ENCODE assay signal across 9 cellular contexts in genomic region chr1:64042331-64043100, GRCh38.
A peak's percentile ranks its signal among the peaks of the same experiment; 100 is the strongest.
DNase-seq lines count a peak whose midpoint lies in the region; ATAC-seq, FAIRE-seq and TF ChIP-seq lines count a peak whose summit lies in the region.
"Had no signal": no experiment of that assay in that cellular context is flagged by ENCODE, and none has a peak within 500 bp of the region (broad histone marks: within the 10 kb centered on the region; RNA-seq: fewer than 3 reads in every experiment).

No MANE protein-coding gene starts in this region.

- no peak for FAIRE-seq in K562 (lab: Jason Lieb, UNC)
- FAIRE-seq in kidney (lab: Jason Lieb, UNC), result no peak

- intact Hi-C loops in K562 (cut with micrococcal nuclease), result no loop called here
- intact Hi-C loops in stomach (cut with DNase I; ENCODE audit: low total_unique reads), result no loop called here
- intact Hi-C loops in kidney (cut with DNase I), result no loop called here

- peaks cover 6% of the 10 kb centered on the region for H3K27me3 Mint-ChIP-seq in activated T-cell treated with anti-CD3 and anti-CD28 coated beads, Interleukin-2, amount 50 U/mL, for 24 hours

- no peak overlapping the region for H3K4me3 ChIP-seq in HEK293 (ENCODE audit: low read depth, low read length)
- no peak overlapping the region for H3K4me3 ChIP-seq in K562
- no peak overlapping the region for H3K4me3 ChIP-seq in stomach
- H3K4me3 ChIP-seq in kidney (ENCODE audit: low read length in 2 of 2), result no peak overlapping the region
- H3K4me3 ChIP-seq: SJSA1 had no signal

- no peak overlapping the region; the same call in 1 of the 2 replicates for H3K27ac ChIP-seq in HEK293 (ENCODE audit: extremely low read depth, low read depth, low read length)
- no peak overlapping the region for H3K27ac ChIP-seq in K562 (ENCODE audit: extremely low read depth, low read depth, low read length)
- peak overlapping the region; percentile 66 to 83 (median 81) for H3K27ac ChIP-seq in stomach
- H3K27ac ChIP-seq in kidney (ENCODE audit: low read depth in 2 of 2, low read length in 2 of 2), result peak overlapping the region in 1 of 2 donors; percentile 0
- H3K27ac ChIP-seq: SJSA1 had no signal

- H3K27me3 ChIP-seq in K562 (ENCODE audit: control insufficient read depth in 2 of 2, insufficient read depth in 2 of 2, low read length in 2 of 2), result no peaks in the 10 kb centered on the region
- H3K27me3 ChIP-seq in stomach, result no peaks in the 10 kb centered on the region
- H3K27me3 ChIP-seq: SJSA1 had no signal

- no TSS peak for BruUV-seq in K562 (replicated peaks; lab: Mats Ljungman, UMichigan)

- H4K20me1 ChIP-seq in K562 (replicated peaks; ENCODE audit: control insufficient read depth, insufficient read depth, low read length), result no peaks in the 10 kb centered on the region; the same call in 1 of the 2 replicates

- no peaks in the 10 kb centered on the region for H3K79me2 ChIP-seq in K562 (ENCODE audit: control insufficient read depth, insufficient read depth, low read length)

- H3K9me3 ChIP-seq in HEK293 (ENCODE audit: control insufficient read depth, insufficient read depth, low read depth, low read length) (no peaks in the 10 kb centered on the region), K562 (replicated peaks; ENCODE audit: control insufficient read depth, insufficient read depth, low read depth, low read length) (no peaks in the 10 kb centered on the region), stomach (no peaks in the 10 kb centered on the region), kidney (ENCODE audit: control insufficient read depth in 1 of 2, low read length in 2 of 2) (no peaks in the 10 kb centered on the region)
- H3K9me3 ChIP-seq: SJSA1 had no signal

- H3K9me3 Mint-ChIP-seq in activated T-cell treated with anti-CD3 and anti-CD28 coated beads, Interleukin-2, amount 50 U/mL, for 24 hours, result no peaks in the 10 kb centered on the region

- ATAC-seq in K562, result no peak

- H3K36me3 Mint-ChIP-seq in activated T-cell treated with anti-CD3 and anti-CD28 coated beads, Interleukin-2, amount 50 U/mL, for 24 hours (ENCODE audit: low read depth), result no peaks in the 10 kb centered on the region

- H3K9ac ChIP-seq in K562 (ENCODE audit: insufficient read depth in 1 of 2, low read depth in 2 of 2, low read length in 2 of 2), result no peak overlapping the region
- H3K9ac ChIP-seq in kidney (ENCODE audit: low read length in 2 of 2), result no peak overlapping the region

- no peak for TF ChIP-seq CTCF in HEK293 (tag by site-specific recombination; IDR thresholded peaks at IDR 0.05)
- no peak for TF ChIP-seq CTCF in K562 (IDR thresholded peaks at IDR 0.05 in 2 of 3, conservative IDR thresholded peaks at IDR 0.05 in 1 of 3; ENCODE audit: insufficient read depth in 2 of 3, low read depth in 1 of 3, low read length in 3 of 3)
- TF ChIP-seq CTCF in stomach (IDR thresholded peaks at IDR 0.05), result no peak
- no peak for TF ChIP-seq CTCF in kidney (IDR thresholded peaks at IDR 0.05; ENCODE audit: borderline replicate concordance, extremely low read depth, insufficient read depth)

- TF ChIP-seq EP300 in K562 (IDR thresholded peaks at IDR 0.05; ENCODE audit: low read length), result no peak
- TF ChIP-seq EP300 in stomach (IDR thresholded peaks at IDR 0.05), result peak; percentile 55

- CTCF ChIA-PET in HEK293 (lab: Yijun Ruan, JAX), result no interaction called here
- CTCF ChIA-PET in K562 (lab: Yijun Ruan, JAX; ENCODE audit: low intra/inter-chr PET ratio), result no interaction called here

- no peaks in the 10 kb centered on the region for H3K4me1 Mint-ChIP-seq in activated T-cell treated with anti-CD3 and anti-CD28 coated beads, Interleukin-2, amount 50 U/mL, for 24 hours (ENCODE audit: low read depth)

- no peak overlapping the region for H2AFZ ChIP-seq in K562 (ENCODE audit: low read depth, low read length)

- no peaks in the 10 kb centered on the region for H3K9me1 ChIP-seq in K562 (ENCODE audit: control insufficient read depth, insufficient read depth, low read length)

- POLR2A ChIA-PET in HEK293 (lab: Yijun Ruan, JAX) (interaction anchor here (0.6 kb wide), 1 partner anchor 482 kb away, joined by 4 read pairs; no protein-coding TSS in a partner anchor), K562 (lab: Yijun Ruan, JAX) (no interaction called here)

- in situ Hi-C loops in K562 (cut with MboI), result no loop called here

- TF ChIP-seq RAD21 in K562 (CRISPR knock-in tag; conservative IDR thresholded peaks at IDR 0.05 in 1 of 2, IDR thresholded peaks at IDR 0.05 in 1 of 2), result no peak

- under 1% methylated on average over 10 of the region's 10 CpGs for WGBS in K562 (ENCODE audit: insufficient coverage, low coverage, missing lambda C conversion rate)
- 29 to 51% (median 44%) methylated on average over 9 to 10 of the region's 10 CpGs for WGBS in stomach, 5 donors

- peaks cover 47% of the 10 kb centered on the region for H3K4me1 ChIP-seq in HEK293 (ENCODE audit: control insufficient read depth, insufficient read depth, low read length)
- H3K4me1 ChIP-seq in K562 (replicated peaks in 1 of 2; ENCODE audit: control insufficient read depth in 2 of 2, insufficient read depth in 2 of 2, low read length in 2 of 2), result no peaks in the 10 kb centered on the region
- H3K4me1 ChIP-seq in stomach, result peaks cover 17 to 69% (median 42%) of the 10 kb centered on the region in 4 donors
- H3K4me1 ChIP-seq in kidney (ENCODE audit: control insufficient read depth in 1 of 2, insufficient read depth in 1 of 2, low read depth in 1 of 2, low read length in 2 of 2), result peaks cover 3 to 13% of the 10 kb centered on the region in 2 donors

- DNase-seq in K562 (ENCODE audit: extremely low read depth in 1 of 4, low spot score in 3 of 4) (no peak), hepatic stellate cell (ENCODE audit: low spot score) (peak; percentile 57), stomach (peak; percentile 57), kidney (no peak), NCI-H2227 (lab: John Stamatoyannopoulos, UW; ENCODE audit: unreplicated experiment) (no peak)
- DNase-seq in effector CD8-positive, alpha-beta T cell (lab: John Stamatoyannopoulos, UW), result no peak
- DNase-seq in activated T-cell treated with anti-CD3 and anti-CD28 coated beads, Interleukin-2, amount 50 U/mL, for 24 hours, result no peak

- TF ChIP-seq POLR2A in K562 (conservative IDR thresholded peaks at IDR 0.05) (no peak), stomach (IDR thresholded peaks at IDR 0.05) (no peak)

- no peak overlapping the region for H3K4me2 ChIP-seq in K562 (ENCODE audit: insufficient read depth, low read length)

- H3K27ac Mint-ChIP-seq in activated T-cell treated with anti-CD3 and anti-CD28 coated beads, Interleukin-2, amount 50 U/mL, for 24 hours, result no peak overlapping the region

- H3K4me3 Mint-ChIP-seq in activated T-cell treated with anti-CD3 and anti-CD28 coated beads, Interleukin-2, amount 50 U/mL, for 24 hours, result no peak overlapping the region

- no peaks in the 10 kb centered on the region for H3K36me3 ChIP-seq in HEK293 (ENCODE audit: control insufficient read depth in 2 of 2, insufficient read depth in 1 of 2, low read length in 2 of 2)
- H3K36me3 ChIP-seq in K562 (ENCODE audit: control insufficient read depth, insufficient read depth, low read length), result no peaks in the 10 kb centered on the region
- H3K36me3 ChIP-seq in stomach, result no peaks in the 10 kb centered on the region
- H3K36me3 ChIP-seq in kidney (ENCODE audit: control insufficient read depth in 1 of 2, insufficient read depth in 2 of 2, low read length in 2 of 2), result no peaks in the 10 kb centered on the region
- H3K36me3 ChIP-seq: SJSA1 had no signal

TF ChIP-seq in HEK293, 187 proteins besides CTCF, POLR2A, EP300 and RAD21 (continues in another document):
- no peak for TF ChIP-seq ZNF114 (tag by site-specific recombination; IDR thresholded peaks at IDR 0.05)
- no peak for TF ChIP-seq ZNF311 (tag by site-specific recombination; IDR thresholded peaks at IDR 0.05; ENCODE audit: borderline replicate concordance)
- no peak for TF ChIP-seq EGR2 (tag by site-specific recombination; IDR thresholded peaks at IDR 0.05; ENCODE audit: low read depth)
- no peak for TF ChIP-seq ZNF623 (tag by site-specific recombination; IDR thresholded peaks at IDR 0.05)
- no peak for TF ChIP-seq ZNF571 (tag by site-specific recombination; IDR thresholded peaks at IDR 0.05)
- TF ChIP-seq ZNF391 (tag by site-specific recombination; IDR thresholded peaks at IDR 0.05; ENCODE audit: borderline replicate concordance, low read depth), result no peak
- TF ChIP-seq ZBTB17 (tag by site-specific recombination; IDR thresholded peaks at IDR 0.05), result peak; percentile 9; the same call in 1 of the 2 replicates
- TF ChIP-seq ZNF335 (tag by site-specific recombination; conservative IDR thresholded peaks at IDR 0.05), result no peak
- TF ChIP-seq ZNF10 (tag by site-specific recombination; IDR thresholded peaks at IDR 0.05), result no peak

TF ChIP-seq in K562, 482 proteins besides CTCF, POLR2A, EP300 and RAD21:
- TF ChIP-seq RBM17 (IDR thresholded peaks at IDR 0.05; ENCODE audit: borderline replicate concordance, low read depth, low read length) (no peak), RFX1 (IDR thresholded peaks at IDR 0.05) (peak; percentile 35; the same call in 1 of the 2 replicates), CEBPB (tag; IDR thresholded peaks at IDR 0.05) (no peak), ZNF224 (CRISPR knock-in tag; IDR thresholded peaks at IDR 0.05) (no peak)

Comparison
In these comparisons a context has a peak if more than half of its experiments do, and no peak if none do; other contexts are left out.
1. H3K27ac ChIP-seq: peak in stomach (5 of 5); none in HEK293 (single experiment) and K562 (single experiment).
2. DNase-seq: peak in hepatic stellate cell (single experiment) and stomach (single experiment); none in K562 (0 of 4), kidney (single experiment), NCI-H2227 (single experiment), effector CD8-positive, alpha-beta T cell (single experiment) and activated T-cell treated with anti-CD3 and anti-CD28 coated beads, Interleukin-2, amount 50 U/mL, for 24 hours (single experiment).
3. Of the 44 proteins assayed by ChIP-seq in both K562 and HEK293: peak only in K562: none; only in HEK293: ATF2, PATZ1, PRDM10, ZBTB17, ZEB2 and ZNF639; in both: none; in neither: 38.